In genomic region chr2:20326163-20326780, GRCh38 we compare ENCODE assay signal across 8 cellular contexts. TPM values are rescaled to one million over a fixed set of nuclear protein-coding genes. Genes with fewer than 3 reads are reported as not detected.
DNase-seq lines count a peak whose midpoint lies in the region; ATAC-seq, FAIRE-seq and TF ChIP-seq lines count a peak whose summit lies in the region.

No MANE protein-coding gene starts in this region.

- TF ChIP-seq CTCF in AG09309 (IDR thresholded peaks at IDR 0.05; ENCODE audit: control insufficient read depth, insufficient read depth, low read depth, low read length, missing control alignments), result peak; percentile 89

- TF ChIP-seq POLR2A in GM12892 (IDR thresholded peaks at IDR 0.05; ENCODE audit: low read depth, low read length), result no peak

- peak; percentile 68 for ATAC-seq in HG03432 (IDR thresholded peaks at IDR 0.05; ENCODE audit: unreplicated experiment)
- ATAC-seq in HG03378 (IDR thresholded peaks at IDR 0.05; ENCODE audit: unreplicated experiment), result no peak

- no peak overlapping the region for H3K4me3 ChIP-seq in AG09309 (ENCODE audit: control insufficient read depth, low read depth, low read length)
- H3K4me3 ChIP-seq in NT2/D1 (ENCODE audit: insufficient read length, low read depth), result no peak overlapping the region

- intact Hi-C loops in posterior cingulate gyrus (cut with DNase I), result no loop called here

- no peaks in the 10 kb centered on the region for H3K27me3 ChIP-seq in NT2/D1 (ENCODE audit: insufficient read depth, insufficient read length)

- no peak overlapping the region for H3K9ac ChIP-seq in NT2/D1 (ENCODE audit: insufficient read length, low read depth)

- no peaks in the 10 kb centered on the region for H3K9me3 ChIP-seq in NT2/D1 (ENCODE audit: insufficient read depth, low read length)

- peak; percentile 68 for FAIRE-seq in GM12892 (lab: Jason Lieb, UNC)

- H3K36me3 ChIP-seq in NT2/D1 (ENCODE audit: insufficient read depth, insufficient read length, low read length), result peaks cover 25% of the 10 kb centered on the region

- DNase-seq in AG09309 (ENCODE audit: low read depth) (peak; percentile 5), GM12892 (ENCODE audit: insufficient read length) (peak; percentile 23), NT2/D1 (ENCODE audit: low read depth, low spot score) (peak; percentile 23), globus pallidus (ENCODE audit: low spot score) (peak; percentile 68), posterior cingulate gyrus (peak in 7 of 10 donors; percentile 51 to 89 (median 62))
- peak; percentile 21 for DNase-seq in activated effector memory CD4-positive, alpha-beta T cell treated with Interleukin-2 at 50 U/mL for 16 hours

- peaks cover 3% of the 10 kb centered on the region for H3K4me1 ChIP-seq in NT2/D1 (ENCODE audit: insufficient read depth, insufficient read length)

RNA-seq across cellular contexts. Expression of gene PUM2, which starts 24.4 kb away (rescaled TPM):
- 56.2 TPM for polyA plus RNA-seq in GM12892 (2012; ENCODE audit: missing spikeins)

Comparison
In these comparisons a context has a peak if more than half of its experiments do, and no peak if none do; other contexts are left out.
1. DNase-seq: peak in every context shown above with its lines; median percentile 68 in globus pallidus; 62 in posterior cingulate gyrus; 23 in GM12892; 23 in NT2/D1; 21 in activated effector memory CD4-positive, alpha-beta T cell treated with Interleukin-2 at 50 U/mL for 16 hours; 5 in AG09309.